Comparison of ENCODE assay signal across 9 cellular contexts in genomic region chr6:40308533-40309306, GRCh38.
DNase-seq lines count a peak whose midpoint lies in the region; ATAC-seq and TF ChIP-seq lines count a peak whose summit lies in the region.
"Had no signal": no experiment of that assay in that cellular context is flagged by ENCODE, and none has a peak within 500 bp of the region (broad histone marks: within the 10 kb centered on the region; RNA-seq: fewer than 3 reads in every experiment).

No MANE protein-coding gene starts in this region.

- no peak overlapping the region for H3K4me3 Mint-ChIP-seq in CD4-positive, alpha-beta T cell
- H3K4me3 Mint-ChIP-seq in activated T-helper 2 cell treated with anti-CD3 and anti-CD28 coated beads, Interferon-gamma antibody, Interleukin-2, Interleukin-4, amounts not matched to agents 10 μg/mL and 5 μg/mL and 100 μg/mL, durations not matched to agents 14 hours and 24 hours and 36 hours (ENCODE audit: low read depth), result no peak overlapping the region
- H3K4me3 Mint-ChIP-seq: stimulated activated naive CD8-positive, alpha-beta T cell treated with anti-CD3 and anti-CD28 coated beads, Interleukin-15, Interleukin-2, amounts not matched to agents 100 ng/mL and 50 ng/mL, for 24 hours had no signal

- TF ChIP-seq EP300 in gastroesophageal sphincter (IDR thresholded peaks at IDR 0.05), result no peak

- H3K27me3 Mint-ChIP-seq in CD4-positive, alpha-beta T cell, result peaks cover 44% of the 10 kb centered on the region
- peaks cover 38% of the 10 kb centered on the region for H3K27me3 Mint-ChIP-seq in activated T-helper 2 cell treated with anti-CD3 and anti-CD28 coated beads, Interferon-gamma antibody, Interleukin-2, Interleukin-4, amounts not matched to agents 10 μg/mL and 5 μg/mL and 100 μg/mL, durations not matched to agents 14 hours and 24 hours and 36 hours (ENCODE audit: low read depth)

- H3K27me3 ChIP-seq in CD4-positive, alpha-beta T cell (ENCODE audit: control insufficient read depth, insufficient read depth, low read length), result peaks cover 18% of the 10 kb centered on the region
- peaks cover 18% of the 10 kb centered on the region for H3K27me3 ChIP-seq in gastroesophageal sphincter
- H3K27me3 ChIP-seq in parathyroid adenoma (ENCODE audit: control insufficient read depth, insufficient read depth, low read length), result no peaks in the 10 kb centered on the region

- WGBS in gastroesophageal sphincter (ENCODE audit: low coverage in 1 of 2), 2 donors, result 4 to 12% methylated on average over 3 to 10 of the region's 12 CpGs

- no peaks in the 10 kb centered on the region for H3K4me1 Mint-ChIP-seq in CD4-positive, alpha-beta T cell (ENCODE audit: low read depth)
- H3K4me1 Mint-ChIP-seq in activated T-helper 2 cell treated with anti-CD3 and anti-CD28 coated beads, Interferon-gamma antibody, Interleukin-2, Interleukin-4, amounts not matched to agents 10 μg/mL and 5 μg/mL and 100 μg/mL, durations not matched to agents 14 hours and 24 hours and 36 hours (ENCODE audit: low read depth), result peaks cover 2% of the 10 kb centered on the region

- H3K9me2 ChIP-seq in OCI-LY7 (ENCODE audit: insufficient read depth, low read length), result no peaks in the 10 kb centered on the region

- no peak overlapping the region for H3K27ac Mint-ChIP-seq in CD4-positive, alpha-beta T cell
- H3K27ac Mint-ChIP-seq in activated T-helper 2 cell treated with anti-CD3 and anti-CD28 coated beads, Interferon-gamma antibody, Interleukin-2, Interleukin-4, amounts not matched to agents 10 μg/mL and 5 μg/mL and 100 μg/mL, durations not matched to agents 14 hours and 24 hours and 36 hours, result no peak overlapping the region
- H3K27ac Mint-ChIP-seq: stimulated activated naive CD8-positive, alpha-beta T cell treated with anti-CD3 and anti-CD28 coated beads, Interleukin-15, Interleukin-2, amounts not matched to agents 100 ng/mL and 50 ng/mL, for 24 hours had no signal

- H3K27ac ChIP-seq in CD4-positive, alpha-beta T cell (ENCODE audit: low read depth, low read length), result no peak overlapping the region
- H3K27ac ChIP-seq in OCI-LY7 (ENCODE audit: low read depth, low read length, poor library complexity, severe bottlenecking) (no peak overlapping the region), gastroesophageal sphincter (no peak overlapping the region), parathyroid adenoma (no peak overlapping the region)

- DNase-seq in CD4-positive, alpha-beta T cell, result peak; percentile 12 to 45 (median 30)
- DNase-seq in HEK293T (ENCODE audit: extremely low spot score), result peak; percentile 82
- peak; percentile 59 for DNase-seq in OCI-LY7 (ENCODE audit: low spot score)
- peak; percentile 50 for DNase-seq in activated T-helper 2 cell treated with anti-CD3 and anti-CD28 coated beads, Interferon-gamma antibody, Interleukin-2, Interleukin-4, amounts not matched to agents 10 μg/mL and 5 μg/mL and 100 μg/mL, durations not matched to agents 14 hours and 24 hours and 36 hours (ENCODE audit: low spot score)
- no peak for DNase-seq in HCEC 1CT

- intact Hi-C loops in CD4-positive, alpha-beta T cell (cut with DNase I, micrococcal nuclease), result loop anchor here (5.0 to 10.0 kb wide), 4 partner anchors 441 to 961 kb away; no protein-coding TSS in a partner anchor
- intact Hi-C loops in OCI-LY7 (cut with micrococcal nuclease; ENCODE audit: unreplicated experiment), result loop anchor here (2.0 to 5.0 kb wide), 3 partner anchors 326 to 946 kb away; no protein-coding TSS in a partner anchor
- intact Hi-C loops in activated T-helper 2 cell treated with anti-CD3 and anti-CD28 coated beads, Interferon-gamma antibody, Interleukin-2, Interleukin-4, amounts not matched to agents 10 μg/mL and 5 μg/mL and 100 μg/mL, durations not matched to agents 14 hours and 24 hours and 36 hours (cut with micrococcal nuclease), result loop anchor here (10.0 kb wide), 2 partner anchors 334 to 964 kb away; no protein-coding TSS in a partner anchor

- H3K9me3 Mint-ChIP-seq in CD4-positive, alpha-beta T cell, result peaks cover 5% of the 10 kb centered on the region
- no peaks in the 10 kb centered on the region for H3K9me3 Mint-ChIP-seq in activated T-helper 2 cell treated with anti-CD3 and anti-CD28 coated beads, Interferon-gamma antibody, Interleukin-2, Interleukin-4, amounts not matched to agents 10 μg/mL and 5 μg/mL and 100 μg/mL, durations not matched to agents 14 hours and 24 hours and 36 hours

- H4K20me1 ChIP-seq in OCI-LY7 (ENCODE audit: insufficient read depth, low read length), result no peaks in the 10 kb centered on the region

- no peaks in the 10 kb centered on the region for H3K36me3 Mint-ChIP-seq in CD4-positive, alpha-beta T cell (ENCODE audit: low read depth)
- no peaks in the 10 kb centered on the region for H3K36me3 Mint-ChIP-seq in activated T-helper 2 cell treated with anti-CD3 and anti-CD28 coated beads, Interferon-gamma antibody, Interleukin-2, Interleukin-4, amounts not matched to agents 10 μg/mL and 5 μg/mL and 100 μg/mL, durations not matched to agents 14 hours and 24 hours and 36 hours (ENCODE audit: low read depth)

- BruUV-seq in OCI-LY7 (replicated peaks; lab: Mats Ljungman, UMichigan), result no TSS peak

- no peak overlapping the region for H3K4me3 ChIP-seq in OCI-LY7 (ENCODE audit: low read depth, low read length, poor library complexity, severe bottlenecking)
- no peak overlapping the region for H3K4me3 ChIP-seq in gastroesophageal sphincter
- no peak overlapping the region for H3K4me3 ChIP-seq in parathyroid adenoma (ENCODE audit: low read depth, low read length)

- peak; percentile 62 for TF ChIP-seq CTCF in CD4-positive, alpha-beta T cell (IDR thresholded peaks at IDR 0.05)
- peak; percentile 86 for TF ChIP-seq CTCF in OCI-LY7 (conservative IDR thresholded peaks at IDR 0.05; ENCODE audit: low read length)
- TF ChIP-seq CTCF in gastroesophageal sphincter (IDR thresholded peaks at IDR 0.05), result peak; percentile 75 to 87 (median 87)
- TF ChIP-seq CTCF in parathyroid adenoma (IDR thresholded peaks at IDR 0.05), result peak; percentile 97

- H3K36me3 ChIP-seq in OCI-LY7 (ENCODE audit: insufficient read depth, low read length), result no peaks in the 10 kb centered on the region
- H3K36me3 ChIP-seq in gastroesophageal sphincter, result no peaks in the 10 kb centered on the region
- H3K36me3 ChIP-seq in parathyroid adenoma (ENCODE audit: control insufficient read depth, insufficient read depth, low read length), result no peaks in the 10 kb centered on the region

- POLR2A ChIA-PET in CD4-positive, alpha-beta T cell (lab: Charles Lee), result no interaction called here
- POLR2A ChIA-PET in HEK293T (lab: Yijun Ruan, JAX) (no interaction called here), OCI-LY7 (lab: Charles Lee) (no interaction called here)

- H2AFZ ChIP-seq in OCI-LY7 (ENCODE audit: low read length), result no peak overlapping the region
- H2AFZ ChIP-seq in parathyroid adenoma, result no peak overlapping the region

- no peak overlapping the region for H3K9ac ChIP-seq in parathyroid adenoma

- ATAC-seq in CD4-positive, alpha-beta T cell (ENCODE audit: poor library complexity), result no peak
- peak; percentile 55 for ATAC-seq in gastroesophageal sphincter
- ATAC-seq in GM19455 (IDR thresholded peaks at IDR 0.05; ENCODE audit: unreplicated experiment), result no peak

- H3K4me1 ChIP-seq in OCI-LY7 (ENCODE audit: insufficient read depth, low read length, poor library complexity, severe bottlenecking) (no peaks in the 10 kb centered on the region), gastroesophageal sphincter (peaks cover 0 to 4% (median 0%) of the 10 kb centered on the region in 3 donors), parathyroid adenoma (no peaks in the 10 kb centered on the region)

- H3K9me3 ChIP-seq in CD4-positive, alpha-beta T cell (ENCODE audit: control insufficient read depth, low read length), result no peaks in the 10 kb centered on the region
- H3K9me3 ChIP-seq in OCI-LY7 (ENCODE audit: low read length) (no peaks in the 10 kb centered on the region), gastroesophageal sphincter (peaks cover 0 to 9% (median 0%) of the 10 kb centered on the region in 3 donors), parathyroid adenoma (ENCODE audit: control insufficient read depth, low read length) (no peaks in the 10 kb centered on the region)

- CTCF ChIA-PET in CD4-positive, alpha-beta T cell (lab: Charles Lee), result no interaction called here
- CTCF ChIA-PET in HEK293T (lab: Yijun Ruan, JAX) (interaction anchor here (0.5 kb wide), 1 partner anchor 978 kb away, joined by 4 read pairs; no protein-coding TSS in a partner anchor), OCI-LY7 (lab: Charles Lee; ENCODE audit: unreplicated experiment) (no interaction called here)

- no peaks in the 10 kb centered on the region for H3K79me2 ChIP-seq in OCI-LY7 (ENCODE audit: insufficient read depth, low read depth, low read length)
- no peaks in the 10 kb centered on the region for H3K79me2 ChIP-seq in parathyroid adenoma

- TF ChIP-seq POLR2A in gastroesophageal sphincter (IDR thresholded peaks at IDR 0.05), result no peak

- H3K4me2 ChIP-seq in OCI-LY7 (ENCODE audit: low read length) (no peak overlapping the region), parathyroid adenoma (ENCODE audit: low read length) (no peak overlapping the region)

TF ChIP-seq in HEK293T, 16 proteins besides CTCF, POLR2A, EP300 and RAD21:
- TF ChIP-seq CTBP1 (IDR thresholded peaks at IDR 0.05; ENCODE audit: borderline replicate concordance) (no peak), HDGF (IDR thresholded peaks at IDR 0.05; ENCODE audit: borderline replicate concordance) (no peak), FOXK2 (IDR thresholded peaks at IDR 0.05) (no peak), PKNOX1 (IDR thresholded peaks at IDR 0.05) (no peak)
